In the genomic region with DNA sequence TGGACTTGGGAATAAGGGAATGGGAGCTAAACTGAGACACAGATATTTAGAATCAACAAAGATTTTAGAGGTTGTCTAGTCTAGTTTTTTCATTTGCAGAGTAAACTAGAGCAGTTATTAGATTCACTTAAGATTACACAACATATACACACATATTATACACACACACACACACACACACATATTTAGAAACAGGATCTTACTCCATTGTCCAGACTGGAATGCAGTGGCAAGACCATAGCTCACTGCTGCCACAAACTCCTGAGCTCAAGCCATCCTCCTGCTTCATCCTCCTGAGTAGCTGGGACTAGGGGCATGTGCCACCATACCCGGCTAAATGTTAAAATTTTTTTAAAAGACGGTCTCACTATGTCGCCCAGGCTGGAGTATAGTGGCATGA, we compare ENCODE assay signal across 29 cellular contexts.
"Had no signal": no experiment of that assay in that cellular context is flagged by ENCODE, and none has a peak within 500 bp of the region (broad histone marks: within the 10 kb centered on the region; RNA-seq: fewer than 3 reads in every experiment).

No MANE protein-coding gene starts in this region.

- H3K27ac ChIP-seq: ascending aorta, cardiac muscle cell, coronary artery had no signal

- H3K36me3 ChIP-seq: ascending aorta, breast epithelium, cardiac muscle cell had no signal

- H3K4me3 ChIP-seq: ascending aorta, breast epithelium, cardiac muscle cell, coronary artery, dorsolateral prefrontal cortex had no signal

- ATAC-seq: esophagus mucosa, T-helper 17 cell had no signal

- H3K27me3 ChIP-seq: ascending aorta, breast epithelium, cardiac muscle cell, dorsolateral prefrontal cortex had no signal

- FAIRE-seq: frontal cortex had no signal

- H3K4me1 ChIP-seq: breast epithelium had no signal

- DNase-seq: activated CD4-positive, alpha-beta memory T cell treated with anti-CD3 and anti-CD28 coated beads, Interleukin-2, amount 10 ng/mL, durations not matched to agents 7 days and 5 days; activated CD4-positive, alpha-beta T cell treated with anti-CD3 and anti-CD28 coated beads for 36 hours; activated CD4-positive, alpha-beta T cell treated with anti-CD3 and anti-CD28 coated beads, Interleukin-2, amount 10 ng/mL, durations not matched to agents 24 days and 14 days; activated CD4-positive, CD25-positive, alpha-beta regulatory T cell; activated CD4-positive, CD25-positive, alpha-beta regulatory T cell treated with anti-CD3 and anti-CD28 coated beads, Interleukin-2, amount 50 U/mL, for 72 hours; activated CD8-positive, alpha-beta memory T cell treated with anti-CD3 and anti-CD28 coated beads, Interleukin-2, amount 50 U/mL, for 48 hours; activated gamma-delta T cell; activated naive CD4-positive, alpha-beta T cell; activated naive CD4-positive, alpha-beta T cell treated with anti-CD3 and anti-CD28 coated beads, Interleukin-2, amount 10 ng/mL, durations not matched to agents 7 days and 5 days; activated naive CD8-positive, alpha-beta T cell treated with anti-CD3 and anti-CD28 coated beads, Interleukin-2, amount 10 ng/mL, durations not matched to agents 7 days and 5 days; activated T-cell treated with anti-CD3 and anti-CD28 coated beads for 4 hours; activated T-cell treated with anti-CD3 and anti-CD28 coated beads, Interleukin-2, amount 50 U/mL, for 24 hours; activated T-cell treated with anti-CD3 and anti-CD28 coated beads, Interleukin-2, amount 50 U/mL, for 72 hours; central memory CD4-positive, alpha-beta T cell; cerebellar nuclear complex; dorsolateral prefrontal cortex; effector memory CD4-positive, alpha-beta T cell; endodermal cell; foreskin fibroblast; head of caudate nucleus; T-helper 1 cell; T-helper 17 cell; T1000 had no signal

- H3K9me3 ChIP-seq: ascending aorta, breast epithelium had no signal
